In genomic region chr19:12804051-12804450, GRCh38 we compare ENCODE assay signal across 19 cellular contexts. TPM values are rescaled to one million over a fixed set of nuclear protein-coding genes. Genes with fewer than 3 reads are reported as not detected.
DNase-seq lines count a peak whose midpoint lies in the region; ATAC-seq and TF ChIP-seq lines count a peak whose summit lies in the region.
"Had no signal": no experiment of that assay in that cellular context is flagged by ENCODE, and none has a peak within 500 bp of the region (broad histone marks: within the 10 kb centered on the region; RNA-seq: fewer than 3 reads in every experiment).

No MANE protein-coding gene starts in this region.

- peaks cover 38% of the 10 kb centered on the region for H3K36me3 Mint-ChIP-seq in GM23338 (ENCODE audit: low read depth)

- H3K4me3 Mint-ChIP-seq in GM23338: no peak overlapping the region

- H4K20me1 ChIP-seq in BLaER1 (peaks cover 15% of the 10 kb centered on the region), GM23338 (replicated peaks; ENCODE audit: insufficient read depth) (no peaks in the 10 kb centered on the region)

- no peak overlapping the region for H3K27ac Mint-ChIP-seq in GM23338

- H3K4me1 ChIP-seq in BLaER1 (peaks cover 59% of the 10 kb centered on the region), GM23338 (ENCODE audit: insufficient read depth) (peaks cover 11% of the 10 kb centered on the region; the same call in 1 of the 2 replicates), neuronal stem cell (ENCODE audit: control insufficient read depth in 2 of 2, insufficient read depth in 1 of 2, low read depth in 1 of 2, low read length in 2 of 2) (peaks cover 14 to 17% of the 10 kb centered on the region in 2 donors)

- ATAC-seq in GM23338 (no peak), HG02623 (IDR thresholded peaks at IDR 0.05; ENCODE audit: unreplicated experiment) (no peak), left lobe of liver (no peak), GM18861 (IDR thresholded peaks at IDR 0.05; ENCODE audit: unreplicated experiment) (no peak)

- H3K36me3 ChIP-seq in BLaER1: peaks cover 35% of the 10 kb centered on the region
- H3K36me3 ChIP-seq in GM23338 (ENCODE audit: insufficient read depth): peaks cover 11% of the 10 kb centered on the region; the same call in 1 of the 2 replicates
- H3K36me3 ChIP-seq in neuronal stem cell (replicated peaks in 1 of 2; ENCODE audit: control insufficient read depth in 2 of 2, insufficient read depth in 2 of 2, low read length in 2 of 2): peaks cover 20 to 35% of the 10 kb centered on the region in 2 donors

- no peak overlapping the region for H3K27ac ChIP-seq in BLaER1
- H3K27ac ChIP-seq in GM23338 (ENCODE audit: low read depth): no peak overlapping the region
- no peak overlapping the region for H3K27ac ChIP-seq in neuronal stem cell (replicated peaks; ENCODE audit: low read length)

- H3K9ac ChIP-seq in BLaER1 (no peak overlapping the region), neuronal stem cell (ENCODE audit: low read depth, low read length, poor library complexity) (no peak overlapping the region)

- H3K4me3 ChIP-seq in BLaER1: no peak overlapping the region
- no peak overlapping the region for H3K4me3 ChIP-seq in GM23338
- no peak overlapping the region for H3K4me3 ChIP-seq in neuronal stem cell (ENCODE audit: low read length in 2 of 2)

- peaks cover 23% of the 10 kb centered on the region for H3K79me2 ChIP-seq in GM23338 (replicated peaks; ENCODE audit: insufficient read depth)

- H3K27me3 Mint-ChIP-seq in GM23338 (ENCODE audit: insufficient read depth, low read depth, poor library complexity): peaks cover 10% of the 10 kb centered on the region
- H3K27me3 Mint-ChIP-seq: CD4-positive, alpha-beta memory T cell had no signal

- no peak for DNase-seq in GM23338 (ENCODE audit: low spot score)
- DNase-seq in epidermal melanocyte (ENCODE audit: insufficient read length, low spot score): peak; percentile 0
- no peak for DNase-seq in neuronal stem cell (ENCODE audit: low spot score)
- no peak for DNase-seq in G401 (ENCODE audit: low spot score)
- no peak for DNase-seq in left lobe of liver (ENCODE audit: low spot score)
- DNase-seq: ACHN; C1 segment of cervical spinal cord; CD4-positive, alpha-beta memory T cell; DMS153; DMS79 treated with DMSO at 0.1 percent for 48 hours; EL; GDM1; H9; IMR-90 had no signal

- H4K8ac ChIP-seq in neuronal stem cell (ENCODE audit: low read depth, low read length): no peak overlapping the region

- no peak overlapping the region for H2BK5ac ChIP-seq in neuronal stem cell (ENCODE audit: low read length)

- H3F3A ChIP-seq in GM23338 (replicated peaks; ENCODE audit: low read depth): peaks cover 27% of the 10 kb centered on the region

- H2AK5ac ChIP-seq in neuronal stem cell (ENCODE audit: low read depth, low read length): no peak overlapping the region

- H3K9me3 ChIP-seq in BLaER1 (no peaks in the 10 kb centered on the region), neuronal stem cell (replicated peaks in 1 of 2; ENCODE audit: control insufficient read depth in 2 of 2, insufficient read depth in 1 of 2, low read depth in 1 of 2, low read length in 2 of 2) (no peaks in the 10 kb centered on the region)

- no peak overlapping the region for H3K14ac ChIP-seq in neuronal stem cell (ENCODE audit: low read length)

- no peaks in the 10 kb centered on the region for H3K9me3 Mint-ChIP-seq in GM23338
- H3K9me3 Mint-ChIP-seq: CD4-positive, alpha-beta memory T cell; H9 had no signal

- no peak overlapping the region for H3K4ac ChIP-seq in neuronal stem cell (ENCODE audit: low read length)

- no peak overlapping the region for H4K91ac ChIP-seq in neuronal stem cell (ENCODE audit: low read depth, low read length, poor library complexity)

- peak overlapping the region; percentile 51 for H2BK120ac ChIP-seq in neuronal stem cell (ENCODE audit: low read depth, low read length)

- no peak overlapping the region for H2BK15ac ChIP-seq in neuronal stem cell (ENCODE audit: low read length)

- peaks cover 20% of the 10 kb centered on the region for H3K4me1 Mint-ChIP-seq in GM23338

- H3K79me1 ChIP-seq in neuronal stem cell (ENCODE audit: low read depth, low read length): peaks cover 19% of the 10 kb centered on the region

- H3K27me3 ChIP-seq in BLaER1 (no peaks in the 10 kb centered on the region), GM23338 (ENCODE audit: insufficient read depth) (peaks cover 10% of the 10 kb centered on the region), neuronal stem cell (ENCODE audit: control insufficient read depth in 3 of 3, insufficient read depth in 3 of 3, low read depth in 1 of 3, low read length in 3 of 3) (no peaks in the 10 kb centered on the region)

- no peak overlapping the region for H3K23ac ChIP-seq in neuronal stem cell (ENCODE audit: low read depth, low read length, poor library complexity)

- H3K4me2 ChIP-seq in BLaER1: 0 out of 2 replicates have a peak overlapping the region, but pooled peaks have one; percentile 14
- H3K4me2 ChIP-seq in GM23338: no peak overlapping the region
- H3K4me2 ChIP-seq in neuronal stem cell (ENCODE audit: insufficient read depth, low read length, poor library complexity, severe bottlenecking): no peak overlapping the region

- H2AFZ ChIP-seq in GM23338 (peak overlapping the region; percentile 47; the same call in 1 of the 2 replicates), neuronal stem cell (ENCODE audit: low read length) (no peak overlapping the region)

- no peak for TF ChIP-seq CTCF in GM23338 (conservative IDR thresholded peaks at IDR 0.05; ENCODE audit: low read depth in 2 of 2)

- 100% methylated on average over 5 of the region's 26 CpGs; no CpG with 5 or more reads in 1 of the 2 donors for WGBS in neuronal stem cell (ENCODE audit: extremely low coverage in 2 of 2, insufficient read length in 2 of 2, insufficient replicate concordance in 1 of 2), 2 donors

- H3K18ac ChIP-seq in neuronal stem cell (ENCODE audit: low read length): no peak overlapping the region

- in situ Hi-C loops in G401 (cut with HindIII; ENCODE audit: low sequenced_read_pairs): no loop called here

- H2BK12ac ChIP-seq in neuronal stem cell (ENCODE audit: low read length): no peak overlapping the region

- no peaks in the 10 kb centered on the region for H3K9me2 ChIP-seq in GM23338 (ENCODE audit: insufficient read depth)

TF ChIP-seq in GM23338, 12 proteins besides CTCF, POLR2A, EP300 and RAD21 (continues in another document):
- TF ChIP-seq NANOG (IDR thresholded peaks at IDR 0.05; ENCODE audit: borderline replicate concordance) (no peak), ETS1 (IDR thresholded peaks at IDR 0.05) (no peak), POLR2AphosphoS5 (IDR thresholded peaks at IDR 0.05; ENCODE audit: low read depth) (no peak), STAT1 (IDR thresholded peaks at IDR 0.05; ENCODE audit: unreplicated experiment) (no peak), ZNF114 (CRISPR knock-in tag; IDR thresholded peaks at IDR 0.05) (no peak), ZNF331 (CRISPR knock-in tag; IDR thresholded peaks at IDR 0.05; ENCODE audit: low read depth) (no peak), EZH2 (IDR thresholded peaks at IDR 0.05; ENCODE audit: low read depth, unreplicated experiment) (no peak), JUNB (IDR thresholded peaks at IDR 0.05; ENCODE audit: unreplicated experiment) (no peak)

RNA-seq across cellular contexts. Expression of gene THSD8, which starts 2.2 kb away (rescaled TPM):
- 0.38 TPM in 1 of 2 replicates, not detected in the other for total RNA-seq in GM23338 (2014; rRNA removed; shearing (Covaris generic))
- polyA plus RNA-seq in GM23338 (2016; fragmentation: Nextera tagmentation; extraction: Ambion mirVana): 38.5 and 42.2 TPM in 2 replicates
- 26.3 TPM for polyA plus RNA-seq in neuronal stem cell (2013, experiment 1 of 2)
- 22.2 TPM for polyA plus RNA-seq in neuronal stem cell (2013, experiment 2 of 2)
- total RNA-seq in G401 (2014; rRNA removed; shearing (Covaris generic)): not detected in 2 replicates
- 1.5 TPM for total RNA-seq in left lobe of liver
- total RNA-seq: A172, HT-29, IMR-90 had no signal

RNA-seq across cellular contexts. Expression of gene RNASEH2A, which starts 2.3 kb away (rescaled TPM):
- total RNA-seq in GM23338 (2014; rRNA removed; shearing (Covaris generic)): 62.6 and 68.2 TPM in 2 replicates
- polyA plus RNA-seq in GM23338 (2016; fragmentation: Nextera tagmentation; extraction: Ambion mirVana): 39.4 and 40.5 TPM in 2 replicates
- polyA plus RNA-seq in neuronal stem cell (2013, experiment 1 of 2): 28.6 TPM
- polyA plus RNA-seq in neuronal stem cell (2013, experiment 2 of 2): 28.7 TPM
- 69.1 and 124 TPM in 2 replicates for total RNA-seq in G401 (2014; rRNA removed; shearing (Covaris generic))
- 3.0 TPM for total RNA-seq in left lobe of liver

RNA-seq across cellular contexts. Expression of gene PRDX2, which starts 2.5 kb away (rescaled TPM):
- 465 and 486 TPM in 2 replicates for total RNA-seq in GM23338 (2014; rRNA removed; shearing (Covaris generic))
- 314 and 346 TPM in 2 replicates for polyA plus RNA-seq in GM23338 (2016; fragmentation: Nextera tagmentation; extraction: Ambion mirVana)
- polyA plus RNA-seq in neuronal stem cell (2013, experiment 1 of 2): 509 TPM
- polyA plus RNA-seq in neuronal stem cell (2013, experiment 2 of 2): 486 TPM
- total RNA-seq in G401 (2014; rRNA removed; shearing (Covaris generic)): 290 and 300 TPM in 2 replicates
- total RNA-seq in left lobe of liver: 224 TPM
- total RNA-seq: A172 had no signal

RNA-seq across cellular contexts. Expression of gene JUNB, which starts 12.8 kb away (rescaled TPM):
- 16.0 and 20.2 TPM in 2 replicates for total RNA-seq in GM23338 (2014; rRNA removed; shearing (Covaris generic))
- polyA plus RNA-seq in GM23338 (2016; fragmentation: Nextera tagmentation; extraction: Ambion mirVana): 7.7 and 7.8 TPM in 2 replicates
- polyA plus RNA-seq in neuronal stem cell (2013, experiment 1 of 2): 6.1 TPM
- 5.9 TPM for polyA plus RNA-seq in neuronal stem cell (2013, experiment 2 of 2)
- total RNA-seq in G401 (2014; rRNA removed; shearing (Covaris generic)): 28.3 and 35.9 TPM in 2 replicates
- 16.3 TPM for total RNA-seq in left lobe of liver

RNA-seq across cellular contexts. Expression of gene HOOK2, which starts 28.7 kb away (rescaled TPM):
- total RNA-seq in GM23338 (2014; rRNA removed; shearing (Covaris generic)): 85.3 and 86.4 TPM in 2 replicates
- 46.9 and 56.9 TPM in 2 replicates for polyA plus RNA-seq in GM23338 (2016; fragmentation: Nextera tagmentation; extraction: Ambion mirVana)
- polyA plus RNA-seq in neuronal stem cell (2013, experiment 1 of 2): 15.5 TPM
- polyA plus RNA-seq in neuronal stem cell (2013, experiment 2 of 2): 15.0 TPM
- total RNA-seq in G401 (2014; rRNA removed; shearing (Covaris generic)): 19.4 and 20.2 TPM in 2 replicates
- 23.2 TPM for total RNA-seq in left lobe of liver

Comparison
In these comparisons a context has a peak if more than half of its experiments do, and no peak if none do; other contexts are left out.
1. RNA of gene RNASEH2A, which starts 2.3 kb away (total RNA-seq): 69.1 to 124 TPM in G401 and 62.6 to 68.2 TPM in GM23338; 3.0 TPM in left lobe of liver (single experiment); every median in the first group is over 10 times any median in the second.